ENCODE assay signal across 3 cellular contexts in the genomic region with DNA sequence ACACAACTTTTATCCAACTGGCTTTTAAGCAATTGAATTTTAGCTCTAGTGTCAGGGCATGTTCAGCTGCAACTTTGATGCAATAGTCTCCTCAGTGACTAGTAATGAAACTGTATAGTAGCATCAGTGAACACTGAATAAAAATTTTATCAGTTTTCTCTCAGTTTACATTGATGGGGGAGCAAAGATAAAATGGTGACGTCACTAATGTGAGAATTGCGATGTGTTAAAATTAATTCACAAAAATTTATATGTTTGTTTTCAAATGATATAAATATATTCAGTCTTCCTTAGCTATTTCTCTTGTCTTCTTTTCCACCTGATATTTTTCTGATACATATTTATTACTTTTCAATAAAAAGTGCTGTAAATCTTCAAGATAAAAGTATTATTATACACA.
TF ChIP-seq lines count a peak whose summit lies in the region.

No MANE protein-coding gene starts in this region.

TF ChIP-seq in HepG2, 621 proteins besides CTCF, POLR2A, EP300 and RAD21:
- TF ChIP-seq ATF7 (IDR thresholded peaks at IDR 0.05) (peak; percentile 91), ATF7 (CRISPR knock-in tag; IDR thresholded peaks at IDR 0.05) (no peak), CREB1 (IDR thresholded peaks at IDR 0.05) (peak; percentile 90), CREB1 (CRISPR knock-in tag; IDR thresholded peaks at IDR 0.05) (no peak), ZNF329 (CRISPR knock-in tag; IDR thresholded peaks at IDR 0.05; ENCODE audit: low read depth) (no peak)

TF ChIP-seq in GM12878, 131 proteins besides CTCF, POLR2A, EP300 and RAD21:
- no peak for TF ChIP-seq CBX5 (IDR thresholded peaks at IDR 0.05; ENCODE audit: low read depth)
- peak; percentile 38 for TF ChIP-seq ATF7 (IDR thresholded peaks at IDR 0.05; ENCODE audit: low read depth)
- TF ChIP-seq FOXK2 (IDR thresholded peaks at IDR 0.05) = no peak
TF ChIP-seq in GM12878: peak in this region for 1.

TF ChIP-seq in K562, 482 proteins besides CTCF, POLR2A, EP300 and RAD21:
- TF ChIP-seq ZNF175 (CRISPR knock-in tag; IDR thresholded peaks at IDR 0.05; ENCODE audit: low read depth) (no peak), TBP (optimal IDR thresholded peaks at IDR 0.05; ENCODE audit: low read depth, low read length) (no peak), ATF1 (CRISPR knock-in tag; IDR thresholded peaks at IDR 0.05) (no peak), ATF1 (tag; IDR thresholded peaks at IDR 0.05) (0 out of 2 replicates have a peak, but pooled peaks have one; percentile 18)
- TF ChIP-seq, protein P1, sequence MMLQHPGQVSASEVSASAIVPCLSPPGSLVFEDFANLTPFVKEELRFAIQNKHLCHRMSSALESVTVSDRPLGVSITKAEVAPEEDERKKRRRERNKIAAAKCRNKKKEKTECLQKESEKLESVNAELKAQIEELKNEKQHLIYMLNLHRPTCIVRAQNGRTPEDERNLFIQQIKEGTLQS (IDR thresholded peaks at IDR 0.05) = peak; percentile 33; the same call in 1 of the 2 replicates
- TF ChIP-seq, protein P1 (CRISPR knock-in tag; conservative IDR thresholded peaks at IDR 0.05) = no peak
